Comparison of ENCODE assay signal across 1 cellular context in the genomic region with DNA sequence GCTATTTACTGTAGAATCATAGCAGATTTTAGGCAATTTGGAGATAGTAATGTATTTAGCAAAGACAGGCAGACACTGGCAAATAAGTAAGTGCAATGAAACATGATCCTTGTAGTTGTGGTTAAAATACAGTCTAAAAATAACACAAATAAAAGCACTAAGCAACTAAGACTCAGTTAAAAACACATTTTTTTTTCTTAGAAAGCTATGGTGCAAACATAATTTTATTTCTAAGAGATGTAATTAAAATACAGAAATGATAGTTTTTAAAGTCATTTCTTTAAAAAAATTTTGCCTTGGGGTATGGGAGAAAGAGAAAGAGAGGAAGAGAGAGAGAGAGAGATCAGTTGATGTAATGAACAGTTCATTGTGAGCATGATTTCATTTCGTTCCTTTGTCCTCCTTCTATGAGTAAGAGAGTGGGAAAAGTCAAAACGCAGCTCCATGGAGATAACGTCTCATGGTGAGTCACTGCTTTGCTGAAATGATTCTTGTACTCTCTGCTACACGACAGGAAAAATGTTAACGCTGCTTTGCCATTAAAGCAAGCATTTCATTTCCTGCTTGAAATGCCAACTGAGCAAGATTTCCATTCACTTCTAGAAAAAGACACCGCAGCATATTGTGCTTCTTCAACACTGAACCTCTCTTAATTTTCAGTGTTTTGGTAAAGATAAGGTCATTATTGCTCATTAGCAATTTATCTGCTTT.
TF ChIP-seq lines count a peak whose summit lies in the region.

No MANE protein-coding gene starts in this region.

TF ChIP-seq in WTC11, 78 proteins besides CTCF, POLR2A, EP300 and RAD21:
- TF ChIP-seq, protein P1, sequence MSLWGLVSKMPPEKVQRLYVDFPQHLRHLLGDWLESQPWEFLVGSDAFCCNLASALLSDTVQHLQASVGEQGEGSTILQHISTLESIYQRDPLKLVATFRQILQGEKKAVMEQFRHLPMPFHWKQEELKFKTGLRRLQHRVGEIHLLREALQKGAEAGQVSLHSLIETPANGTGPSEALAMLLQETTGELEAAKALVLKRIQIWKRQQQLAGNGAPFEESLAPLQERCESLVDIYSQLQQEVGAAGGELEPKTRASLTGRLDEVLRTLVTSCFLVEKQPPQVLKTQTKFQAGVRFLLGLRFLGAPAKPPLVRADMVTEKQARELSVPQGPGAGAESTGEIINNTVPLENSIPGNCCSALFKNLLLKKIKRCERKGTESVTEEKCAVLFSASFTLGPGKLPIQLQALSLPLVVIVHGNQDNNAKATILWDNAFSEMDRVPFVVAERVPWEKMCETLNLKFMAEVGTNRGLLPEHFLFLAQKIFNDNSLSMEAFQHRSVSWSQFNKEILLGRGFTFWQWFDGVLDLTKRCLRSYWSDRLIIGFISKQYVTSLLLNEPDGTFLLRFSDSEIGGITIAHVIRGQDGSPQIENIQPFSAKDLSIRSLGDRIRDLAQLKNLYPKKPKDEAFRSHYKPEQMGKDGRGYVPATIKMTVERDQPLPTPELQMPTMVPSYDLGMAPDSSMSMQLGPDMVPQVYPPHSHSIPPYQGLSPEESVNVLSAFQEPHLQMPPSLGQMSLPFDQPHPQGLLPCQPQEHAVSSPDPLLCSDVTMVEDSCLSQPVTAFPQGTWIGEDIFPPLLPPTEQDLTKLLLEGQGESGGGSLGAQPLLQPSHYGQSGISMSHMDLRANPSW (CRISPR knock-in tag; conservative IDR thresholded peaks at IDR 0.05; ENCODE audit: low read depth): no peak
- TF ChIP-seq, protein P2, sequence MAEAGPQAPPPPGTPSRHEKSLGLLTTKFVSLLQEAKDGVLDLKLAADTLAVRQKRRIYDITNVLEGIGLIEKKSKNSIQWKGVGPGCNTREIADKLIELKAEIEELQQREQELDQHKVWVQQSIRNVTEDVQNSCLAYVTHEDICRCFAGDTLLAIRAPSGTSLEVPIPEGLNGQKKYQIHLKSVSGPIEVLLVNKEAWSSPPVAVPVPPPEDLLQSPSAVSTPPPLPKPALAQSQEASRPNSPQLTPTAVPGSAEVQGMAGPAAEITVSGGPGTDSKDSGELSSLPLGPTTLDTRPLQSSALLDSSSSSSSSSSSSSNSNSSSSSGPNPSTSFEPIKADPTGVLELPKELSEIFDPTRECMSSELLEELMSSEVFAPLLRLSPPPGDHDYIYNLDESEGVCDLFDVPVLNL (CRISPR knock-in tag; IDR thresholded peaks at IDR 0.05; ENCODE audit: borderline replicate concordance, low read depth): no peak
